23 cellular contexts compared by ENCODE assay signal in the genomic region with DNA sequence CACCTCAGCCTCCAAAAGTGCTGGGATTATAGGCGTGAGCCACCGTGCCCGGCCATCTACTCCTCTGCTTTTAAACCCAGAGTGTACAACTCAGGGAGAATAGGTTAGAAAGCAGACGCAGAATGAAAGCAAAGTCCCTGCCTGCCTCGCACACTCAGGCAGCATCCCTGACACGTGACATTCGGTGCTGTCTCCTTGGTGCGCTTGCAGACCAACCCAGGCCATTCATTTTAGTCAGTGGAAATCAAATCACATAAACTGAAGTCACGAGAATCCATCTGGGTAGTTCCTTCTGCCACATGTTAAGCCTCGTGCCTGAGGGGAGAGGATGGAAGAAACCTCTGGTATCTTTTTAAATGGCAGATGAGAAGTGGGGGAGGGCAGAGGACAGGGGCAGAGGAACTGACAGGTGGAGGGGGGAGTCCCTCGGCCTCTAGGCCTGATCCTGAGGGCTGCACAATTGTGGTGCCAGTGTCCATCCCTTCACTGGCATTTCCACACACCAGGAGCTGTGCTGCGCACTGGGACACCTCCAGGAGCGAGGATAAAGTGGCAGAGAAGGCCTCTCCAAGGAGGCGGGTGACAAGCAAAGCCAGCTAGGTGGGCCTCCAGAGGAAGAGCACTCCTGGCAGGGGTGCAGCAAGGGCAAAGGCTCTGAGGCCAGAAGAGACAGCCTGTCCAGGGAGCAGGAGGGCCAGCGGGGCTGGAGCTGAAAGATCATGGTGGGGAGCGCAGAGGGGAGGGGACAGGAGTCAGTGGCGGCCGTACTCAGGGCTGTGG.
A peak's percentile ranks its signal among the peaks of the same experiment; 100 is the strongest.
DNase-seq lines count a peak whose midpoint lies in the region; ATAC-seq and TF ChIP-seq lines count a peak whose summit lies in the region.
"Had no signal": no experiment of that assay in that cellular context is flagged by ENCODE, and none has a peak within 500 bp of the region (broad histone marks: within the 10 kb centered on the region; RNA-seq: fewer than 3 reads in every experiment).

No MANE protein-coding gene starts in this region.

- ATAC-seq in aorta (ENCODE audit: low FRiP score), result peak; percentile 25
- ATAC-seq: GM23338 had no signal

- H3K4me3 ChIP-seq in aorta (ENCODE audit: low read length in 2 of 2), result no peak overlapping the region
- no peak overlapping the region for H3K4me3 ChIP-seq in SK-N-SH (ENCODE audit: low read depth in 2 of 2, low read length in 1 of 2)
- H3K4me3 ChIP-seq: A549, GM23338 had no signal

- no peak overlapping the region for H3K4me3 Mint-ChIP-seq in neural crest cell
- H3K4me3 Mint-ChIP-seq: GM23338 had no signal

- DNase-seq in foreskin melanocyte (peak; percentile 90), neural crest cell (ENCODE audit: low read depth, low spot score) (no peak), aorta (no peak), SK-N-SH (no peak), NOMO-1 treated with DMSO at 0.1 percent for 48 hours (lab: John Stamatoyannopoulos, UW; ENCODE audit: unreplicated experiment) (no peak)
- DNase-seq in activated CD4-positive, alpha-beta T cell treated with anti-CD3 and anti-CD28 coated beads for 4 hours, result no peak
- DNase-seq: AML-193; CD4-positive, alpha-beta memory T cell; COR-L47; NCI-H1048; NCI-H1417; NCI-H1694; NCI-H2081; NCI-H2227 treated with DMSO at 0.1 percent for 48 hours; NCI-H526 treated with DMSO at 0.1 percent for 48 hours; Right ventricle myocardium superior; RPMI8226 had no signal

- H3K4me2 ChIP-seq in SK-N-SH, result no peak overlapping the region
- H3K4me2 ChIP-seq: A549, GM23338, KMS-11 had no signal

- CTCF ChIA-PET in SK-N-SH (lab: Yijun Ruan, JAX), result no interaction called here

- no peak for TF ChIP-seq CTCF in neural crest cell (conservative IDR thresholded peaks at IDR 0.05)
- TF ChIP-seq CTCF in SK-N-SH (IDR thresholded peaks at IDR 0.05), result no peak

- peaks cover 17% of the 10 kb centered on the region for H3K4me1 Mint-ChIP-seq in neural crest cell

- TF ChIP-seq RAD21 in SK-N-SH (IDR thresholded peaks at IDR 0.05; ENCODE audit: low read length), result no peak

- no peaks in the 10 kb centered on the region for H3K79me2 ChIP-seq in SK-N-SH (ENCODE audit: insufficient read depth)

- no peaks in the 10 kb centered on the region for H3K9me2 ChIP-seq in SK-N-SH

- H3K27me3 Mint-ChIP-seq in neural crest cell (ENCODE audit: low read depth), result no peaks in the 10 kb centered on the region
- H3K27me3 Mint-ChIP-seq: CD4-positive, alpha-beta memory T cell; IgD-negative memory B cell had no signal

- intact Hi-C loops in aorta (cut with DNase I), result no loop called here

- H3K36me3 ChIP-seq in aorta (ENCODE audit: control insufficient read depth in 1 of 2, insufficient read depth in 2 of 2, low read length in 1 of 2), result no peaks in the 10 kb centered on the region
- peaks cover 7 to 11% of the 10 kb centered on the region in 2 experiments for H3K36me3 ChIP-seq in SK-N-SH (replicated peaks in 1 of 2; ENCODE audit: control insufficient read depth in 1 of 2, insufficient read depth in 2 of 2, low read length in 1 of 2)

- H3F3A ChIP-seq in SK-N-SH (replicated peaks; ENCODE audit: insufficient read depth), result no peaks in the 10 kb centered on the region

- peak overlapping the region; percentile 5 for H3K27ac Mint-ChIP-seq in neural crest cell (ENCODE audit: unreplicated experiment)
- H3K27ac Mint-ChIP-seq: GM23338, IgD-negative memory B cell had no signal

- peaks cover 18% of the 10 kb centered on the region for H3K36me3 Mint-ChIP-seq in neural crest cell (ENCODE audit: low read depth)

- H3K4me1 ChIP-seq in aorta (ENCODE audit: control insufficient read depth in 1 of 2, insufficient read depth in 2 of 2, low read length in 2 of 2), result no peaks in the 10 kb centered on the region
- H3K4me1 ChIP-seq in SK-N-SH (ENCODE audit: control insufficient read depth in 1 of 2, insufficient read depth in 2 of 2, low read depth in 1 of 2, low read length in 1 of 2), result no peaks in the 10 kb centered on the region

- no peaks in the 10 kb centered on the region for H4K20me1 ChIP-seq in SK-N-SH (ENCODE audit: insufficient read depth)

- POLR2A ChIA-PET in SK-N-SH (lab: Yijun Ruan, JAX), result no interaction called here

- no peaks in the 10 kb centered on the region for H3K9me3 Mint-ChIP-seq in neural crest cell
- H3K9me3 Mint-ChIP-seq: GM23338 had no signal

- WGBS in aorta, 2 donors, result 96 to 98% methylated on average over 18 of the region's 18 CpGs
- WGBS in SK-N-SH (ENCODE audit: low lambda C conversion rate), result 93% methylated on average over 18 of the region's 18 CpGs

- no peaks in the 10 kb centered on the region for H3K27me3 ChIP-seq in aorta (ENCODE audit: control insufficient read depth in 1 of 2, insufficient read depth in 2 of 2, low read length in 1 of 2)
- H3K27me3 ChIP-seq in SK-N-SH (ENCODE audit: insufficient read depth), result no peaks in the 10 kb centered on the region

- no peak overlapping the region for H2AFZ ChIP-seq in SK-N-SH (ENCODE audit: low read depth)
- H2AFZ ChIP-seq: GM23338 had no signal

- TF ChIP-seq EP300 in SK-N-SH (IDR thresholded peaks at IDR 0.05; ENCODE audit: borderline replicate concordance in 1 of 2, low read depth in 1 of 2, low read length in 1 of 2), result no peak

- H3K27ac ChIP-seq in angular gyrus (ENCODE audit: low read depth, low read length) (peak overlapping the region; percentile 47), aorta (ENCODE audit: low read depth in 1 of 2, low read length in 2 of 2) (no peak overlapping the region), SK-N-SH (ENCODE audit: low read depth in 2 of 2, low read length in 1 of 2) (no peak overlapping the region)
- H3K27ac ChIP-seq: A549, HL-60, KMS-11 had no signal

- no peak overlapping the region for H3K9ac ChIP-seq in SK-N-SH
- H3K9ac ChIP-seq: KMS-11 had no signal

- no peaks in the 10 kb centered on the region for H3K9me3 ChIP-seq in aorta (ENCODE audit: control insufficient read depth, low read length)
- H3K9me3 ChIP-seq in SK-N-SH, result no peaks in the 10 kb centered on the region
- H3K9me3 ChIP-seq: A549 had no signal

TF ChIP-seq in SK-N-SH, 30 proteins besides CTCF, POLR2A, EP300 and RAD21:
- TF ChIP-seq NRF1 (IDR thresholded peaks at IDR 0.05; ENCODE audit: low read depth, low read length), result no peak
- no peak for TF ChIP-seq FOSL2 (IDR thresholded peaks at IDR 0.05; ENCODE audit: borderline replicate concordance, low read depth)
- no peak for TF ChIP-seq NFIC (IDR thresholded peaks at IDR 0.05; ENCODE audit: borderline replicate concordance)
- TF ChIP-seq TCF12 (IDR thresholded peaks at IDR 0.05), result no peak
- TF ChIP-seq, protein P1, sequence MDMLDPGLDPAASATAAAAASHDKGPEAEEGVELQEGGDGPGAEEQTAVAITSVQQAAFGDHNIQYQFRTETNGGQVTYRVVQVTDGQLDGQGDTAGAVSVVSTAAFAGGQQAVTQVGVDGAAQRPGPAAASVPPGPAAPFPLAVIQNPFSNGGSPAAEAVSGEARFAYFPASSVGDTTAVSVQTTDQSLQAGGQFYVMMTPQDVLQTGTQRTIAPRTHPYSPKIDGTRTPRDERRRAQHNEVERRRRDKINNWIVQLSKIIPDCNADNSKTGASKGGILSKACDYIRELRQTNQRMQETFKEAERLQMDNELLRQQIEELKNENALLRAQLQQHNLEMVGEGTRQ (IDR thresholded peaks at IDR 0.05; ENCODE audit: borderline replicate concordance, low read depth, low read length), result no peak
- TF ChIP-seq GABPA (IDR thresholded peaks at IDR 0.05; ENCODE audit: low read depth), result no peak
- TF ChIP-seq FOXJ3 (CRISPR knock-in tag; IDR thresholded peaks at IDR 0.05), result no peak
- TF ChIP-seq, protein P2, sequence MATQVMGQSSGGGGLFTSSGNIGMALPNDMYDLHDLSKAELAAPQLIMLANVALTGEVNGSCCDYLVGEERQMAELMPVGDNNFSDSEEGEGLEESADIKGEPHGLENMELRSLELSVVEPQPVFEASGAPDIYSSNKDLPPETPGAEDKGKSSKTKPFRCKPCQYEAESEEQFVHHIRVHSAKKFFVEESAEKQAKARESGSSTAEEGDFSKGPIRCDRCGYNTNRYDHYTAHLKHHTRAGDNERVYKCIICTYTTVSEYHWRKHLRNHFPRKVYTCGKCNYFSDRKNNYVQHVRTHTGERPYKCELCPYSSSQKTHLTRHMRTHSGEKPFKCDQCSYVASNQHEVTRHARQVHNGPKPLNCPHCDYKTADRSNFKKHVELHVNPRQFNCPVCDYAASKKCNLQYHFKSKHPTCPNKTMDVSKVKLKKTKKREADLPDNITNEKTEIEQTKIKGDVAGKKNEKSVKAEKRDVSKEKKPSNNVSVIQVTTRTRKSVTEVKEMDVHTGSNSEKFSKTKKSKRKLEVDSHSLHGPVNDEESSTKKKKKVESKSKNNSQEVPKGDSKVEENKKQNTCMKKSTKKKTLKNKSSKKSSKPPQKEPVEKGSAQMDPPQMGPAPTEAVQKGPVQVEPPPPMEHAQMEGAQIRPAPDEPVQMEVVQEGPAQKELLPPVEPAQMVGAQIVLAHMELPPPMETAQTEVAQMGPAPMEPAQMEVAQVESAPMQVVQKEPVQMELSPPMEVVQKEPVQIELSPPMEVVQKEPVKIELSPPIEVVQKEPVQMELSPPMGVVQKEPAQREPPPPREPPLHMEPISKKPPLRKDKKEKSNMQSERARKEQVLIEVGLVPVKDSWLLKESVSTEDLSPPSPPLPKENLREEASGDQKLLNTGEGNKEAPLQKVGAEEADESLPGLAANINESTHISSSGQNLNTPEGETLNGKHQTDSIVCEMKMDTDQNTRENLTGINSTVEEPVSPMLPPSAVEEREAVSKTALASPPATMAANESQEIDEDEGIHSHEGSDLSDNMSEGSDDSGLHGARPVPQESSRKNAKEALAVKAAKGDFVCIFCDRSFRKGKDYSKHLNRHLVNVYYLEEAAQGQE (IDR thresholded peaks at IDR 0.05; ENCODE audit: low read depth, low read length), result no peak
- TF ChIP-seq EZH2phosphoT487 (IDR thresholded peaks at IDR 0.05; ENCODE audit: borderline replicate concordance, low read depth), result no peak
- TF ChIP-seq MXI1 (IDR thresholded peaks at IDR 0.05; ENCODE audit: low read depth, low read length), result no peak
- no peak for TF ChIP-seq SMC3 (IDR thresholded peaks at IDR 0.05; ENCODE audit: low read depth, low read length)
- TF ChIP-seq SIN3A (IDR thresholded peaks at IDR 0.05; ENCODE audit: borderline replicate concordance, low read depth, low read length), result no peak
- no peak for TF ChIP-seq ELF1 (IDR thresholded peaks at IDR 0.05)
- TF ChIP-seq RXRA (IDR thresholded peaks at IDR 0.05; ENCODE audit: borderline replicate concordance, low read depth), result no peak
